Comparison of ENCODE assay signal across 10 cellular contexts in the genomic region with DNA sequence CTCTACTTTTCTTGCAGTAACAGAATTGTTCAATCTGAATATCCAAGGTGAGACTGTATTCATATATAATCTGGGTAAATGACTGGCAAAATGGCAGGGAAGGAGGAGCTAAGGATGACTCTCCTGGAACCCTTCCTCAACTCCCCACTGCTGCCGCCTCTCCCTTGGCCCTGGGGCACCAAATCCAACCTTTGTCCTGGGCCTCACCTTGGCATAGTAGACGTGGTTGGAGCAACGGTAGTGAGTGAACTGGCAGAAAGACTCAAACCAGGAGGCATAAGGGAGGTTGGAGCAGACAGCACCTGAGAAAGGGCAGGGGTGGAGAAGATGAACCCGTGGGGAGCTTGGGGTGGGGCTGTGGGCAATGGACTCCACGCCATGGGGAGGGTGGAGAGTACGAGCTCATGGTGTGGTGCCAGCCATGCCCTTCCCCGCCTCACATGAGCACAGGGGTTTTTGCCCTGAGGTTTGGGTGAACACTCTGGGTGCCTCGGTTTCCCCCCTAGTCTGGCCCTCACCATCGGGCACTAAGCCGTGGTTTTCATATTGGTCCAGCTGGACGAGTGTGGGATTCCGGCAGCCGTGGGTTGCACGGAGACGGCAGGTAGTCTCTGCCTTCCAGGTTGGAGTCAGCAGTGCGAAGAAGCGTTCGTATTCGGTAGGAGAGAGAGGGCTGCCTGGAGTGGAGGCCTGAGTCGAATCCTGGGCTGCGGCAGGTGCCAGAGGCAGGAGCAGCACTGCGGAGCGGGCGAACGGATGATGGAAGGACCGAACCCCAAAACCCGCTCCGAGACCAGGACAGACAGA. TPM values are rescaled to one million over a fixed set of nuclear protein-coding genes. Genes with fewer than 3 reads are reported as not detected.
A peak's percentile ranks its signal among the peaks of the same experiment; 100 is the strongest.
DNase-seq lines count a peak whose midpoint lies in the region; TF ChIP-seq lines count a peak whose summit lies in the region.
"Had no signal": no experiment of that assay in that cellular context is flagged by ENCODE, and none has a peak within 500 bp of the region (broad histone marks: within the 10 kb centered on the region; RNA-seq: fewer than 3 reads in every experiment).

No MANE protein-coding gene starts in this region.

- no peak overlapping the region for H3K27ac ChIP-seq in duodenal mucosa (ENCODE audit: low read depth, low read length)

- H3K36me3 Mint-ChIP-seq in activated naive CD4-positive, alpha-beta T cell treated with anti-CD3 and anti-CD28 coated beads, Interleukin-2, amount 10 ng/mL, durations not matched to agents 7 days and 5 days = peaks cover 42% of the 10 kb centered on the region
- peaks cover 23% of the 10 kb centered on the region for H3K36me3 Mint-ChIP-seq in mesothelial cell of epicardium
- H3K36me3 Mint-ChIP-seq in type B pancreatic cell = peaks cover 40% of the 10 kb centered on the region

- peak overlapping the region; percentile 63 for H3K4me3 Mint-ChIP-seq in activated naive CD4-positive, alpha-beta T cell treated with anti-CD3 and anti-CD28 coated beads, Interleukin-2, amount 10 ng/mL, durations not matched to agents 7 days and 5 days
- H3K4me3 Mint-ChIP-seq in mesothelial cell of epicardium = peak overlapping the region; percentile 61
- peak overlapping the region; percentile 76 for H3K4me3 Mint-ChIP-seq in type B pancreatic cell

- no peak overlapping the region for H3K27ac Mint-ChIP-seq in activated naive CD4-positive, alpha-beta T cell treated with anti-CD3 and anti-CD28 coated beads, Interleukin-2, amount 10 ng/mL, durations not matched to agents 7 days and 5 days
- H3K27ac Mint-ChIP-seq in mesothelial cell of epicardium (no peak overlapping the region), type B pancreatic cell (peak overlapping the region; percentile 33)

- H3K4me1 ChIP-seq in duodenal mucosa (ENCODE audit: control insufficient read depth in 1 of 2, insufficient read depth in 2 of 2, low read length in 2 of 2) = peaks cover 12 to 15% of the 10 kb centered on the region in 2 donors

- H3K36me3 ChIP-seq in duodenal mucosa (ENCODE audit: control insufficient read depth in 1 of 2, insufficient read depth in 2 of 2, low read length in 2 of 2) (peaks cover 13 to 25% of the 10 kb centered on the region in 2 donors), MG63 (no peaks in the 10 kb centered on the region)

- peak overlapping the region; percentile 65 to 76 for H3K9ac ChIP-seq in duodenal mucosa (ENCODE audit: low read depth in 1 of 2, low read length in 2 of 2)

- no peaks in the 10 kb centered on the region for H3K27me3 ChIP-seq in duodenal mucosa (ENCODE audit: control insufficient read depth in 1 of 2, insufficient read depth in 2 of 2, low read length in 2 of 2)
- H3K27me3 ChIP-seq in MG63 = no peaks in the 10 kb centered on the region

- peaks cover 19% of the 10 kb centered on the region for H3K4me1 Mint-ChIP-seq in activated naive CD4-positive, alpha-beta T cell treated with anti-CD3 and anti-CD28 coated beads, Interleukin-2, amount 10 ng/mL, durations not matched to agents 7 days and 5 days
- H3K4me1 Mint-ChIP-seq in mesothelial cell of epicardium (peaks cover 13% of the 10 kb centered on the region), type B pancreatic cell (ENCODE audit: unreplicated experiment) (no peaks in the 10 kb centered on the region)

- TF ChIP-seq CTCF in mesothelial cell of epicardium (IDR thresholded peaks at IDR 0.05; ENCODE audit: unreplicated experiment) = no peak
- TF ChIP-seq CTCF in type B pancreatic cell (conservative IDR thresholded peaks at IDR 0.05) = no peak

- peaks cover 35% of the 10 kb centered on the region for H3K27me3 Mint-ChIP-seq in activated naive CD4-positive, alpha-beta T cell treated with anti-CD3 and anti-CD28 coated beads, Interleukin-2, amount 10 ng/mL, durations not matched to agents 7 days and 5 days
- H3K27me3 Mint-ChIP-seq in mesothelial cell of epicardium (ENCODE audit: low read depth) (peaks cover 11% of the 10 kb centered on the region), type B pancreatic cell (peaks cover 30% of the 10 kb centered on the region)

- H3K9me3 ChIP-seq in duodenal mucosa (ENCODE audit: control insufficient read depth in 1 of 2, low read length in 2 of 2) = no peaks in the 10 kb centered on the region
- H3K9me3 ChIP-seq in MG63 = no peaks in the 10 kb centered on the region

- no peak for DNase-seq in activated naive CD4-positive, alpha-beta T cell treated with anti-CD3 and anti-CD28 coated beads, Interleukin-2, amount 10 ng/mL, durations not matched to agents 7 days and 5 days
- DNase-seq in activated naive CD4-positive, alpha-beta T cell (lab: John Stamatoyannopoulos, UW) = no peak
- DNase-seq in mesothelial cell of epicardium (ENCODE audit: low spot score in 2 of 2, unreplicated experiment in 2 of 2) (no peak), type B pancreatic cell (ENCODE audit: extremely low spot score, unreplicated experiment) (no peak), germinal center (ENCODE audit: low spot score) (no peak), OCI-M2 (lab: John Stamatoyannopoulos, UW; ENCODE audit: unreplicated experiment) (no peak), MG63 (no peak)
- DNase-seq: COR-L47 had no signal

- H3K4me3 ChIP-seq in duodenal mucosa (ENCODE audit: low read depth in 1 of 2, low read length in 2 of 2) (peak overlapping the region; percentile 71 to 79), MG63 (no peak overlapping the region)

- peaks cover 20% of the 10 kb centered on the region for H3K9me3 Mint-ChIP-seq in activated naive CD4-positive, alpha-beta T cell treated with anti-CD3 and anti-CD28 coated beads, Interleukin-2, amount 10 ng/mL, durations not matched to agents 7 days and 5 days
- H3K9me3 Mint-ChIP-seq in mesothelial cell of epicardium (no peaks in the 10 kb centered on the region), type B pancreatic cell (peaks cover 6% of the 10 kb centered on the region)

- CTCF ChIA-PET in activated naive CD4-positive, alpha-beta T cell treated with anti-CD3 and anti-CD28 coated beads, Interleukin-2, amount 10 ng/mL, durations not matched to agents 7 days and 5 days (lab: Charles Lee) = interaction anchor here (1.0 kb wide), 1 partner anchor 33 kb away, joined by 3 read pairs; no protein-coding TSS in a partner anchor

RNA-seq across cellular contexts. Expression of a gene that starts 0.8 kb away (rescaled TPM):
- total RNA-seq in mesothelial cell of epicardium = 2.7 to 3.7 TPM (median 3.5 TPM) in 3 replicates
- 3.9 and 7.1 TPM in 2 replicates for total RNA-seq in type B pancreatic cell (ENCODE audit: low replicate concordance)
- total RNA-seq in MG63 (2014; rRNA removed; shearing (Covaris generic); ENCODE audit: low replicate concordance) = not detected in 2 replicates

RNA-seq across cellular contexts. Expression of a gene that starts 10.7 kb away (rescaled TPM):
- total RNA-seq in mesothelial cell of epicardium (1.3 to 1.7 TPM (median 1.3 TPM) in 3 replicates), type B pancreatic cell (ENCODE audit: low replicate concordance) (2.7 and 19.9 TPM in 2 replicates)
- 0.03 TPM in 1 of 2 replicates, not detected in the other for total RNA-seq in MG63 (2014; rRNA removed; shearing (Covaris generic); ENCODE audit: low replicate concordance)
- total RNA-seq: RPMI7951 had no signal

RNA-seq across cellular contexts. Expression of a gene that starts 16.4 kb away (rescaled TPM):
- 63.5 to 69.0 TPM (median 64.2 TPM) in 3 replicates for total RNA-seq in mesothelial cell of epicardium
- total RNA-seq in type B pancreatic cell (ENCODE audit: low replicate concordance) = 58.1 and 102 TPM in 2 replicates
- 30.1 and 33.1 TPM in 2 replicates for total RNA-seq in MG63 (2014; rRNA removed; shearing (Covaris generic); ENCODE audit: low replicate concordance)

RNA-seq across cellular contexts. Expression of a gene that starts 39.3 kb away (rescaled TPM):
- 332 to 358 TPM (median 332 TPM) in 3 replicates for total RNA-seq in mesothelial cell of epicardium
- 270 and 289 TPM in 2 replicates for total RNA-seq in type B pancreatic cell (ENCODE audit: low replicate concordance)
- 155 and 166 TPM in 2 replicates for total RNA-seq in MG63 (2014; rRNA removed; shearing (Covaris generic); ENCODE audit: low replicate concordance)

RNA-seq across cellular contexts. Expression of a gene that starts 42.7 kb away (rescaled TPM):
- total RNA-seq in mesothelial cell of epicardium = 94.9 to 101 TPM (median 96.3 TPM) in 3 replicates
- total RNA-seq in type B pancreatic cell (ENCODE audit: low replicate concordance) = 78.3 and 127 TPM in 2 replicates
- 9.3 and 21.9 TPM in 2 replicates for total RNA-seq in MG63 (2014; rRNA removed; shearing (Covaris generic); ENCODE audit: low replicate concordance)
